22 cellular contexts compared by ENCODE assay signal in the genomic region with DNA sequence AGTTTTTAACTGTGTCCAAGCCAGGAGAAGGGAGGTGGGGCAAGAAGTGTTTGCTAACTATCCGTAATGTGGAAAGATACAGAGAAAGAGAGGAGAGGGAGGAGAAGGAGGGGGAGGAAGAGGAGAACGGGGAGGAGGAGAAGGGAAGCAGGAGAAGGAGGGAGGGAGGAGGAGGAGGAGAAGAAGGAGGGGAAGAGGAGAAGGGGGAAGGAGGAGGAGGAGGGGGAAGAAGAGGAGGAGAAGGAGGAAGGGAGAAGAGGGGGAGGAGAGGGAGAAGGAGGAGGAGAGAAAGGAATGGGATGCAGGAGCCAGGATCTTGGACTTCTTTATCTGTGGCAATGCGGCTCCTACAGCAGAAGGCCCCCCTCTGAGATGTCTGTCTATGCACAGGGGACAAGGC.
"Had no signal": no experiment of that assay in that cellular context is flagged by ENCODE, and none has a peak within 500 bp of the region (broad histone marks: within the 10 kb centered on the region; RNA-seq: fewer than 3 reads in every experiment).

No MANE protein-coding gene starts in this region.

- H3K4me3 Mint-ChIP-seq: naive thymus-derived CD8-positive, alpha-beta T cell; nephron; neural progenitor cell; stimulated activated naive B cell treated with anti-CD40 and anti-IgM and Interleukin-4, amounts not matched to agents 10 μg/mL and 1 μg/mL and 100 μg/mL, for 72 hours had no signal

- FAIRE-seq: islet of Langerhans, kidney had no signal

- H3K27ac Mint-ChIP-seq: nephron; neural progenitor cell; progenitor cell of endocrine pancreas; stimulated activated naive B cell treated with anti-CD40 and anti-IgM and Interleukin-4, amounts not matched to agents 10 μg/mL and 1 μg/mL and 100 μg/mL, for 72 hours had no signal

- H3K36me3 Mint-ChIP-seq: neural progenitor cell; stimulated activated naive B cell treated with anti-CD40 and anti-IgM and Interleukin-4, amounts not matched to agents 10 μg/mL and 1 μg/mL and 100 μg/mL, for 72 hours had no signal

- ATAC-seq: left lung; lower lobe of right lung; naive thymus-derived CD8-positive, alpha-beta T cell; sciatic nerve; stimulated activated naive B cell treated with anti-CD40 and anti-IgM and Interleukin-4, amounts not matched to agents 10 μg/mL and 1 μg/mL and 100 μg/mL, for 72 hours; stimulated activated naive CD8-positive, alpha-beta T cell treated with anti-CD3 and anti-CD28 coated beads, Interleukin-15, Interleukin-2, amounts not matched to agents 100 U/mL and 50 U/mL, for 24 hours had no signal

- H3K4me1 Mint-ChIP-seq: stimulated activated naive B cell treated with anti-CD40 and anti-IgM and Interleukin-4, amounts not matched to agents 10 μg/mL and 1 μg/mL and 100 μg/mL, for 72 hours had no signal

- DNase-seq: hippocampal formation; kidney; left lung; lower lobe of right lung; mammary epithelial cell; mesenchymal stem cell; naive thymus-derived CD8-positive, alpha-beta T cell; ovary; stimulated activated CD4-positive, alpha-beta T cell treated with anti-CD3 and anti-CD28 coated beads, Interleukin-12 subunit alpha, Interleukin-12 subunit beta, amount 100 ng/mL, for 4 hours; stimulated activated CD4-positive, alpha-beta T cell treated with anti-CD3 and anti-CD28 coated beads, Interleukin-15, amount 100 ng/mL, for 24 hours; stimulated activated CD4-positive, alpha-beta T cell treated with anti-CD3 and anti-CD28 coated beads, Interleukin-2, amount 100 ng/mL, for 24 hours; stimulated activated CD4-positive, alpha-beta T cell treated with anti-CD3 and anti-CD28 coated beads, Interleukin-4, amount 100 ng/mL, for 1 hour; stimulated activated naive B cell treated with anti-CD40 and anti-IgM and Interleukin-4, amounts not matched to agents 10 μg/mL and 1 μg/mL and 100 μg/mL, for 72 hours; stimulated activated naive CD8-positive, alpha-beta T cell treated with anti-CD3 and anti-CD28 coated beads, Interleukin-15, Interleukin-2, amounts not matched to agents 100 U/mL and 50 U/mL, for 24 hours; stomach; testis; uterus had no signal
